ENCODE assay signal across 10 cellular contexts in genomic region chr2:233247744-233248143, GRCh38. TPM values are rescaled to one million over a fixed set of nuclear protein-coding genes. Genes with fewer than 3 reads are reported as not detected.
DNase-seq lines count a peak whose midpoint lies in the region; ATAC-seq and TF ChIP-seq lines count a peak whose summit lies in the region.
"Had no signal": no experiment of that assay in that cellular context is flagged by ENCODE, and none has a peak within 500 bp of the region (broad histone marks: within the 10 kb centered on the region; RNA-seq: fewer than 3 reads in every experiment).

No MANE protein-coding gene starts in this region.

- H3K4me3 Mint-ChIP-seq in activated CD4-positive, alpha-beta T cell treated with anti-CD3 and anti-CD28 coated beads, Interleukin-2, amount 10 ng/mL, durations not matched to agents 24 days and 14 days = peak overlapping the region; percentile 48

- H3K27me3 Mint-ChIP-seq in activated CD4-positive, alpha-beta T cell treated with anti-CD3 and anti-CD28 coated beads, Interleukin-2, amount 10 ng/mL, durations not matched to agents 24 days and 14 days = no peaks in the 10 kb centered on the region

- peak; percentile 95 for DNase-seq in LoVo (ENCODE audit: low spot score)
- peak; percentile 80 for DNase-seq in activated CD4-positive, alpha-beta T cell treated with anti-CD3 and anti-CD28 coated beads, Interleukin-2, amount 10 ng/mL, durations not matched to agents 24 days and 14 days
- DNase-seq in erythroblast (lab: John Stamatoyannopoulos, UW) = peak; percentile 38 to 73
- peak; percentile 41 for DNase-seq in stimulated activated CD8-positive, alpha-beta memory T cell treated with anti-CD3 and anti-CD28 coated beads, Interleukin-12 subunit alpha, Interleukin-12 subunit beta, amount 100 ng/mL, for 1 hour (ENCODE audit: low read depth)
- DNase-seq in NCI-H748 treated with DMSO at 0.1 percent for 48 hours (lab: John Stamatoyannopoulos, UW) = no peak
- no peak for DNase-seq in UCSD-AML1 (lab: John Stamatoyannopoulos, UW; ENCODE audit: unreplicated experiment)
- DNase-seq: SHP77 had no signal

- peaks cover 2% of the 10 kb centered on the region for H3K36me3 Mint-ChIP-seq in activated CD4-positive, alpha-beta T cell treated with anti-CD3 and anti-CD28 coated beads, Interleukin-2, amount 10 ng/mL, durations not matched to agents 24 days and 14 days (ENCODE audit: low read depth)

- ATAC-seq in GM21526 (IDR thresholded peaks at IDR 0.05; ENCODE audit: low FRiP score, unreplicated experiment) (no peak), HG03520 (IDR thresholded peaks at IDR 0.05; ENCODE audit: unreplicated experiment) (no peak)

- no peaks in the 10 kb centered on the region for H3K9me3 Mint-ChIP-seq in activated CD4-positive, alpha-beta T cell treated with anti-CD3 and anti-CD28 coated beads, Interleukin-2, amount 10 ng/mL, durations not matched to agents 24 days and 14 days

- TF ChIP-seq POLR2A in erythroblast (IDR thresholded peaks at IDR 0.05; ENCODE audit: low read length) = no peak

- H3K4me1 Mint-ChIP-seq in activated CD4-positive, alpha-beta T cell treated with anti-CD3 and anti-CD28 coated beads, Interleukin-2, amount 10 ng/mL, durations not matched to agents 24 days and 14 days = peaks cover 43% of the 10 kb centered on the region

- peak overlapping the region; percentile 88 for H3K27ac Mint-ChIP-seq in activated CD4-positive, alpha-beta T cell treated with anti-CD3 and anti-CD28 coated beads, Interleukin-2, amount 10 ng/mL, durations not matched to agents 24 days and 14 days

- intact Hi-C loops in activated CD4-positive, alpha-beta T cell treated with anti-CD3 and anti-CD28 coated beads, Interleukin-2, amount 10 ng/mL, durations not matched to agents 24 days and 14 days (cut with micrococcal nuclease) = loop anchor here (1.0 kb wide), 2 partner anchors 13 to 167 kb away; no protein-coding TSS in a partner anchor

RNA-seq across cellular contexts. Expression of gene ATG16L1, which starts 3.7 kb away (rescaled TPM):
- total RNA-seq in activated CD4-positive, alpha-beta T cell treated with anti-CD3 and anti-CD28 coated beads, Interleukin-2, amount 10 ng/mL, durations not matched to agents 24 days and 14 days = 36.7 and 37.9 TPM in 2 replicates

RNA-seq across cellular contexts. Expression of gene SAG, which starts 59.9 kb away (rescaled TPM):
- not detected in 2 replicates for total RNA-seq in activated CD4-positive, alpha-beta T cell treated with anti-CD3 and anti-CD28 coated beads, Interleukin-2, amount 10 ng/mL, durations not matched to agents 24 days and 14 days
- total RNA-seq: subcutaneous adipose tissue had no signal

Comparison
In these comparisons a context has a peak if more than half of its experiments do, and no peak if none do; other contexts are left out.
1. DNase-seq: peak in LoVo (single experiment), activated CD4-positive, alpha-beta T cell treated with anti-CD3 and anti-CD28 coated beads, Interleukin-2, amount 10 ng/mL, durations not matched to agents 24 days and 14 days (single experiment), erythroblast (2 of 2) and stimulated activated CD8-positive, alpha-beta memory T cell treated with anti-CD3 and anti-CD28 coated beads, Interleukin-12 subunit alpha, Interleukin-12 subunit beta, amount 100 ng/mL, for 1 hour (single experiment); none in NCI-H748 treated with DMSO at 0.1 percent for 48 hours (single experiment) and UCSD-AML1 (single experiment).